14 cellular contexts compared by ENCODE assay signal in genomic region chr6:156867121-156867520, GRCh38.
DNase-seq lines count a peak whose midpoint lies in the region; ATAC-seq and TF ChIP-seq lines count a peak whose summit lies in the region.
"Had no signal": no experiment of that assay in that cellular context is flagged by ENCODE, and none has a peak within 500 bp of the region (broad histone marks: within the 10 kb centered on the region; RNA-seq: fewer than 3 reads in every experiment).

No MANE protein-coding gene starts in this region.

- H2AFZ ChIP-seq in MM.1S (ENCODE audit: low read length) (no peak overlapping the region), osteoblast (ENCODE audit: low read length) (no peak overlapping the region)

- H3F3A ChIP-seq in MM.1S (ENCODE audit: insufficient read depth, low read length), result peaks cover 7% of the 10 kb centered on the region; the same call in 1 of the 2 replicates

- WGBS in endodermal cell (ENCODE audit: insufficient coverage in 1 of 2, insufficient read length in 1 of 2), 2 experiments, result 85 to 97% methylated on average over 2 of the region's 2 CpGs

- H3K4me1 Mint-ChIP-seq in activated naive CD4-positive, alpha-beta T cell treated with anti-CD3 and anti-CD28 coated beads for 36 hours (ENCODE audit: low read depth), result peaks cover 61% of the 10 kb centered on the region
- peaks cover 69% of the 10 kb centered on the region for H3K4me1 Mint-ChIP-seq in endodermal cell

- TF ChIP-seq CTCF in MM.1S (IDR thresholded peaks at IDR 0.05; ENCODE audit: low read length) (no peak), endodermal cell (conservative IDR thresholded peaks at IDR 0.05) (no peak), osteoblast (IDR thresholded peaks at IDR 0.05; ENCODE audit: extremely low read depth, low read depth, low read length) (no peak), GM13976 (IDR thresholded peaks at IDR 0.05; ENCODE audit: borderline replicate concordance, control extremely low read depth, extremely low read depth, insufficient read depth, missing control alignments) (no peak)

- H3K9me2 ChIP-seq in MM.1S (replicated peaks; ENCODE audit: insufficient read depth, low read length), result no peaks in the 10 kb centered on the region
- H3K9me2 ChIP-seq: SK-N-SH had no signal

- in situ Hi-C loops in GM13976 (cut with MboI; ENCODE audit: low sequenced_read_pairs, unreplicated experiment), result no loop called here

- H3K9me3 ChIP-seq in MM.1S (replicated peaks; ENCODE audit: insufficient read depth, low read length), result no peaks in the 10 kb centered on the region
- H3K9me3 ChIP-seq in endodermal cell (ENCODE audit: control insufficient read depth, low read length), result no peaks in the 10 kb centered on the region
- no peaks in the 10 kb centered on the region for H3K9me3 ChIP-seq in osteoblast (ENCODE audit: low read depth, low read length)
- H3K9me3 ChIP-seq: Caco-2, SK-N-SH had no signal

- H3K27ac ChIP-seq in MM.1S (ENCODE audit: low read length), result peak overlapping the region; percentile 82
- no peak overlapping the region for H3K27ac ChIP-seq in endodermal cell (ENCODE audit: low read depth, low read length)
- H3K27ac ChIP-seq in osteoblast (ENCODE audit: low read depth, low read length), result no peak overlapping the region

- DNase-seq in activated naive CD4-positive, alpha-beta T cell treated with anti-CD3 and anti-CD28 coated beads for 36 hours, result no peak
- no peak for DNase-seq in activated naive CD4-positive, alpha-beta T cell treated with anti-CD3 and anti-CD28 coated beads, Interleukin-2, amount 50 U/mL, for 16 hours
- DNase-seq in MM.1S (no peak), endodermal cell (peak; percentile 45), osteoblast (ENCODE audit: insufficient read length, low spot score, missing footprints) (no peak), NCI-H524 (lab: John Stamatoyannopoulos, UW) (no peak), GM13976 (ENCODE audit: low spot score) (no peak)
- DNase-seq: Caco-2; cerebellar nuclear complex; GDM1; NCI-H1092 treated with DMSO at 0.1 percent for 48 hours; SK-N-SH; stimulated activated CD4-positive, alpha-beta T cell treated with anti-CD3 and anti-CD28 coated beads, Interleukin-4, amount 100 ng/mL, for 1 hour had no signal

- H3K9me3 Mint-ChIP-seq in activated naive CD4-positive, alpha-beta T cell treated with anti-CD3 and anti-CD28 coated beads for 36 hours, result no peaks in the 10 kb centered on the region
- H3K9me3 Mint-ChIP-seq in endodermal cell, result no peaks in the 10 kb centered on the region

- peak overlapping the region; percentile 55; the same call in 1 of the 2 replicates for H3K4me3 ChIP-seq in MM.1S (ENCODE audit: low read length)
- no peak overlapping the region for H3K4me3 ChIP-seq in endodermal cell (ENCODE audit: low read length)
- H3K4me3 ChIP-seq in osteoblast (ENCODE audit: insufficient read depth, low read length), result no peak overlapping the region

- no peak for ATAC-seq in HG03442 (IDR thresholded peaks at IDR 0.05; ENCODE audit: unreplicated experiment)

- CTCF ChIA-PET in activated naive CD4-positive, alpha-beta T cell treated with anti-CD3 and anti-CD28 coated beads for 36 hours (lab: Charles Lee), result interaction anchor here (0.5 to 1.0 kb wide), 2 partner anchors 44 to 47 kb away, joined by 3 read pairs; no protein-coding TSS in a partner anchor

- intact Hi-C loops in activated naive CD4-positive, alpha-beta T cell treated with anti-CD3 and anti-CD28 coated beads for 36 hours (cut with micrococcal nuclease), result no loop called here

- H3K79me2 ChIP-seq in MM.1S (ENCODE audit: low read length) (peaks cover 97% of the 10 kb centered on the region), osteoblast (ENCODE audit: insufficient read depth, low read length) (peaks cover 90% of the 10 kb centered on the region)

- peak overlapping the region; percentile 27 for H3K27ac Mint-ChIP-seq in activated naive CD4-positive, alpha-beta T cell treated with anti-CD3 and anti-CD28 coated beads for 36 hours
- no peak overlapping the region for H3K27ac Mint-ChIP-seq in endodermal cell

- H3K4me1 ChIP-seq in MM.1S (ENCODE audit: low read length) (peaks cover 19% of the 10 kb centered on the region), endodermal cell (ENCODE audit: control insufficient read depth, insufficient read depth, low read length) (peaks cover 24% of the 10 kb centered on the region), osteoblast (ENCODE audit: insufficient read depth, low read length) (peaks cover 13% of the 10 kb centered on the region)
- H3K4me1 ChIP-seq: Caco-2 had no signal

- H3K36me3 ChIP-seq in MM.1S (replicated peaks; ENCODE audit: insufficient read depth, low read length) (no peaks in the 10 kb centered on the region), endodermal cell (ENCODE audit: control insufficient read depth, insufficient read depth, low read length) (no peaks in the 10 kb centered on the region), osteoblast (ENCODE audit: insufficient read depth, low read length) (no peaks in the 10 kb centered on the region)

- H3K36me3 Mint-ChIP-seq in activated naive CD4-positive, alpha-beta T cell treated with anti-CD3 and anti-CD28 coated beads for 36 hours (ENCODE audit: low read depth), result peaks cover 5% of the 10 kb centered on the region
- no peaks in the 10 kb centered on the region for H3K36me3 Mint-ChIP-seq in endodermal cell (ENCODE audit: low read depth)

- H4K20me1 ChIP-seq in MM.1S (ENCODE audit: insufficient read depth, low read length) (no peaks in the 10 kb centered on the region), osteoblast (ENCODE audit: insufficient read depth, low read length) (peaks cover 34% of the 10 kb centered on the region)

- peak overlapping the region; percentile 67 for H3K9ac ChIP-seq in MM.1S (ENCODE audit: low read length)
- H3K9ac ChIP-seq in endodermal cell (ENCODE audit: extremely low read depth, low read length, poor library complexity, severe bottlenecking), result no peak overlapping the region
- H3K9ac ChIP-seq: SK-N-SH had no signal

- peak overlapping the region; percentile 94 for H3K4me2 ChIP-seq in MM.1S (ENCODE audit: low read depth, low read length)
- peak overlapping the region; percentile 74 for H3K4me2 ChIP-seq in osteoblast (ENCODE audit: insufficient read depth, low read length)

- H3K27me3 Mint-ChIP-seq in activated naive CD4-positive, alpha-beta T cell treated with anti-CD3 and anti-CD28 coated beads for 36 hours (ENCODE audit: low read depth), result no peaks in the 10 kb centered on the region
- H3K27me3 Mint-ChIP-seq in endodermal cell (ENCODE audit: insufficient read depth), result no peaks in the 10 kb centered on the region

- H3K4me3 Mint-ChIP-seq in activated naive CD4-positive, alpha-beta T cell treated with anti-CD3 and anti-CD28 coated beads for 36 hours, result no peak overlapping the region
- no peak overlapping the region for H3K4me3 Mint-ChIP-seq in endodermal cell

- H3K27me3 ChIP-seq in MM.1S (replicated peaks; ENCODE audit: insufficient read depth, low read length), result no peaks in the 10 kb centered on the region
- no peaks in the 10 kb centered on the region for H3K27me3 ChIP-seq in endodermal cell (ENCODE audit: control insufficient read depth, insufficient read depth, low read length, poor library complexity, severe bottlenecking)
- no peaks in the 10 kb centered on the region for H3K27me3 ChIP-seq in osteoblast (ENCODE audit: insufficient read depth, low read length)
